Comparison of ENCODE assay signal across 1 cellular context in the genomic region with DNA sequence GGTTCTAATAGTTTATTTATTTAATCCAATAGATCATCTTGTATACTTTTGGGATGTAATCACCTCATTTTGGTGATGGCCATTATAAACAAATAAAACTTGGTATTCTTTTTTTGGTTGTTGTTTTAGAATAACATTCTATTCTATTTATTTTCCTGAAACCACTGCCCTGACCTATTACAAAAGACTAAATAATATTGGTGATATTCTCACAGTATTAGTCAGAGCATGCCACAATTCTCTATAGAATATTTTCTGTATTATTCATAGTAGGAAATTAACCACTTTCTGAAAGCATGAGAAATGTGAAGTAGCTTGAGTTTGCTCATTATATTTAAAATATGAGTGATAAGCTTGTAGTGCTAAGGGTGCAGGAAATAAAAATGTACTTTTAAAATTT.
TF ChIP-seq lines count a peak whose summit lies in the region.

No MANE protein-coding gene starts in this region.

TF ChIP-seq in IMR-90, 13 proteins besides CTCF, POLR2A, EP300 and RAD21:
- TF ChIP-seq MAFK (IDR thresholded peaks at IDR 0.05; ENCODE audit: low read depth, low read length), result no peak
- TF ChIP-seq, protein P1, sequence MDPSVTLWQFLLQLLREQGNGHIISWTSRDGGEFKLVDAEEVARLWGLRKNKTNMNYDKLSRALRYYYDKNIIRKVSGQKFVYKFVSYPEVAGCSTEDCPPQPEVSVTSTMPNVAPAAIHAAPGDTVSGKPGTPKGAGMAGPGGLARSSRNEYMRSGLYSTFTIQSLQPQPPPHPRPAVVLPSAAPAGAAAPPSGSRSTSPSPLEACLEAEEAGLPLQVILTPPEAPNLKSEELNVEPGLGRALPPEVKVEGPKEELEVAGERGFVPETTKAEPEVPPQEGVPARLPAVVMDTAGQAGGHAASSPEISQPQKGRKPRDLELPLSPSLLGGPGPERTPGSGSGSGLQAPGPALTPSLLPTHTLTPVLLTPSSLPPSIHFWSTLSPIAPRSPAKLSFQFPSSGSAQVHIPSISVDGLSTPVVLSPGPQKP (IDR thresholded peaks at IDR 0.05; ENCODE audit: borderline replicate concordance, low read depth, low read length), result no peak
- TF ChIP-seq MXI1 (IDR thresholded peaks at IDR 0.05; ENCODE audit: borderline replicate concordance, low read depth, low read length), result no peak
- TF ChIP-seq CEBPB (IDR thresholded peaks at IDR 0.05; ENCODE audit: low read depth, low read length), result no peak
- TF ChIP-seq RCOR1 (IDR thresholded peaks at IDR 0.05; ENCODE audit: insufficient replicate concordance, low read length), result no peak
- no peak for TF ChIP-seq NFE2L2 (IDR thresholded peaks at IDR 0.05; ENCODE audit: low read depth, low read length)
- no peak for TF ChIP-seq RFX5 (IDR thresholded peaks at IDR 0.05; ENCODE audit: low read depth, low read length)
- TF ChIP-seq, protein P2, sequence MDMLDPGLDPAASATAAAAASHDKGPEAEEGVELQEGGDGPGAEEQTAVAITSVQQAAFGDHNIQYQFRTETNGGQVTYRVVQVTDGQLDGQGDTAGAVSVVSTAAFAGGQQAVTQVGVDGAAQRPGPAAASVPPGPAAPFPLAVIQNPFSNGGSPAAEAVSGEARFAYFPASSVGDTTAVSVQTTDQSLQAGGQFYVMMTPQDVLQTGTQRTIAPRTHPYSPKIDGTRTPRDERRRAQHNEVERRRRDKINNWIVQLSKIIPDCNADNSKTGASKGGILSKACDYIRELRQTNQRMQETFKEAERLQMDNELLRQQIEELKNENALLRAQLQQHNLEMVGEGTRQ (IDR thresholded peaks at IDR 0.05; ENCODE audit: low read depth, low read length), result no peak
- TF ChIP-seq SMC3 (IDR thresholded peaks at IDR 0.05; ENCODE audit: low read depth, low read length), result no peak
- TF ChIP-seq CHD1 (IDR thresholded peaks at IDR 0.05; ENCODE audit: low read depth, low read length), result no peak
- TF ChIP-seq MAZ (IDR thresholded peaks at IDR 0.05; ENCODE audit: borderline replicate concordance, low read depth, low read length), result no peak
